ENCODE assay signal across 1 cellular context in genomic region chr1:85681087-85681486, GRCh38.
TF ChIP-seq lines count a peak whose summit lies in the region.

No MANE protein-coding gene starts in this region.

TF ChIP-seq in HepG2, 621 proteins besides CTCF, POLR2A, EP300 and RAD21 (continued from another document and continues in another):
- TF ChIP-seq SOX5 (CRISPR knock-in tag; IDR thresholded peaks at IDR 0.05; ENCODE audit: borderline replicate concordance), result peak; percentile 90
- TF ChIP-seq POLR2AphosphoS5 (IDR thresholded peaks at IDR 0.05; ENCODE audit: low read depth, low read length), result no peak
- no peak for TF ChIP-seq ZBTB2 (CRISPR knock-in tag; IDR thresholded peaks at IDR 0.05; ENCODE audit: low read depth)
- TF ChIP-seq, protein P1, sequence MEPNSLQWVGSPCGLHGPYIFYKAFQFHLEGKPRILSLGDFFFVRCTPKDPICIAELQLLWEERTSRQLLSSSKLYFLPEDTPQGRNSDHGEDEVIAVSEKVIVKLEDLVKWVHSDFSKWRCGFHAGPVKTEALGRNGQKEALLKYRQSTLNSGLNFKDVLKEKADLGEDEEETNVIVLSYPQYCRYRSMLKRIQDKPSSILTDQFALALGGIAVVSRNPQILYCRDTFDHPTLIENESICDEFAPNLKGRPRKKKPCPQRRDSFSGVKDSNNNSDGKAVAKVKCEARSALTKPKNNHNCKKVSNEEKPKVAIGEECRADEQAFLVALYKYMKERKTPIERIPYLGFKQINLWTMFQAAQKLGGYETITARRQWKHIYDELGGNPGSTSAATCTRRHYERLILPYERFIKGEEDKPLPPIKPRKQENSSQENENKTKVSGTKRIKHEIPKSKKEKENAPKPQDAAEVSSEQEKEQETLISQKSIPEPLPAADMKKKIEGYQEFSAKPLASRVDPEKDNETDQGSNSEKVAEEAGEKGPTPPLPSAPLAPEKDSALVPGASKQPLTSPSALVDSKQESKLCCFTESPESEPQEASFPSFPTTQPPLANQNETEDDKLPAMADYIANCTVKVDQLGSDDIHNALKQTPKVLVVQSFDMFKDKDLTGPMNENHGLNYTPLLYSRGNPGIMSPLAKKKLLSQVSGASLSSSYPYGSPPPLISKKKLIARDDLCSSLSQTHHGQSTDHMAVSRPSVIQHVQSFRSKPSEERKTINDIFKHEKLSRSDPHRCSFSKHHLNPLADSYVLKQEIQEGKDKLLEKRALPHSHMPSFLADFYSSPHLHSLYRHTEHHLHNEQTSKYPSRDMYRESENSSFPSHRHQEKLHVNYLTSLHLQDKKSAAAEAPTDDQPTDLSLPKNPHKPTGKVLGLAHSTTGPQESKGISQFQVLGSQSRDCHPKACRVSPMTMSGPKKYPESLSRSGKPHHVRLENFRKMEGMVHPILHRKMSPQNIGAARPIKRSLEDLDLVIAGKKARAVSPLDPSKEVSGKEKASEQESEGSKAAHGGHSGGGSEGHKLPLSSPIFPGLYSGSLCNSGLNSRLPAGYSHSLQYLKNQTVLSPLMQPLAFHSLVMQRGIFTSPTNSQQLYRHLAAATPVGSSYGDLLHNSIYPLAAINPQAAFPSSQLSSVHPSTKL (CRISPR knock-in tag; IDR thresholded peaks at IDR 0.05), result peak; percentile 87
- no peak for TF ChIP-seq ZKSCAN1 (IDR thresholded peaks at IDR 0.05; ENCODE audit: low read length)
- TF ChIP-seq ZFP82 (CRISPR knock-in tag; IDR thresholded peaks at IDR 0.05; ENCODE audit: borderline replicate concordance), result no peak
- no peak for TF ChIP-seq SP1 (IDR thresholded peaks at IDR 0.05)
- no peak for TF ChIP-seq SP1 (CRISPR knock-in tag; IDR thresholded peaks at IDR 0.05)
- no peak for TF ChIP-seq ZBTB40 (IDR thresholded peaks at IDR 0.05)
- TF ChIP-seq ZBTB40 (CRISPR knock-in tag; IDR thresholded peaks at IDR 0.05), result no peak
- TF ChIP-seq, protein P2, sequence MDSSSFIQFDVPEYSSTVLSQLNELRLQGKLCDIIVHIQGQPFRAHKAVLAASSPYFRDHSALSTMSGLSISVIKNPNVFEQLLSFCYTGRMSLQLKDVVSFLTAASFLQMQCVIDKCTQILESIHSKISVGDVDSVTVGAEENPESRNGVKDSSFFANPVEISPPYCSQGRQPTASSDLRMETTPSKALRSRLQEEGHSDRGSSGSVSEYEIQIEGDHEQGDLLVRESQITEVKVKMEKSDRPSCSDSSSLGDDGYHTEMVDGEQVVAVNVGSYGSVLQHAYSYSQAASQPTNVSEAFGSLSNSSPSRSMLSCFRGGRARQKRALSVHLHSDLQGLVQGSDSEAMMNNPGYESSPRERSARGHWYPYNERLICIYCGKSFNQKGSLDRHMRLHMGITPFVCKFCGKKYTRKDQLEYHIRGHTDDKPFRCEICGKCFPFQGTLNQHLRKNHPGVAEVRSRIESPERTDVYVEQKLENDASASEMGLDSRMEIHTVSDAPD (CRISPR knock-in tag; IDR thresholded peaks at IDR 0.05), result no peak
- TF ChIP-seq TEAD3 (CRISPR knock-in tag; optimal IDR thresholded peaks at IDR 0.05; ENCODE audit: borderline replicate concordance), result peak; percentile 78
- no peak for TF ChIP-seq ZSCAN21 (CRISPR knock-in tag; IDR thresholded peaks at IDR 0.05; ENCODE audit: borderline replicate concordance)
- TF ChIP-seq ATF7 (IDR thresholded peaks at IDR 0.05), result no peak
- no peak for TF ChIP-seq ATF7 (CRISPR knock-in tag; IDR thresholded peaks at IDR 0.05)
- TF ChIP-seq ZMYM3 (CRISPR knock-in tag; IDR thresholded peaks at IDR 0.05), result no peak
- TF ChIP-seq CREM (IDR thresholded peaks at IDR 0.05), result peak; percentile 55
- no peak for TF ChIP-seq CREM (CRISPR knock-in tag; IDR thresholded peaks at IDR 0.05)
- TF ChIP-seq NFKB2 (CRISPR knock-in tag; IDR thresholded peaks at IDR 0.05; ENCODE audit: borderline replicate concordance), result no peak
- TF ChIP-seq, protein P3, sequence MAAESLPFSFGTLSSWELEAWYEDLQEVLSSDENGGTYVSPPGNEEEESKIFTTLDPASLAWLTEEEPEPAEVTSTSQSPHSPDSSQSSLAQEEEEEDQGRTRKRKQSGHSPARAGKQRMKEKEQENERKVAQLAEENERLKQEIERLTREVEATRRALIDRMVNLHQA (CRISPR knock-in tag; IDR thresholded peaks at IDR 0.05), result no peak
- TF ChIP-seq ZNF674 (CRISPR knock-in tag; IDR thresholded peaks at IDR 0.05; ENCODE audit: low read depth), result no peak
- TF ChIP-seq ZNF441 (CRISPR knock-in tag; IDR thresholded peaks at IDR 0.05; ENCODE audit: borderline replicate concordance), result peak; percentile 29; the same call in 1 of the 2 replicates
- no peak for TF ChIP-seq ZNF136 (CRISPR knock-in tag; IDR thresholded peaks at IDR 0.05; ENCODE audit: low read depth)
- no peak for TF ChIP-seq HMGXB3 (CRISPR knock-in tag; IDR thresholded peaks at IDR 0.05; ENCODE audit: borderline replicate concordance)
- TF ChIP-seq KLF16 (CRISPR knock-in tag; IDR thresholded peaks at IDR 0.05), result no peak
- no peak for TF ChIP-seq SNAPC4 (CRISPR knock-in tag; IDR thresholded peaks at IDR 0.05)
- no peak for TF ChIP-seq EZH2 (conservative IDR thresholded peaks at IDR 0.05; ENCODE audit: low read depth, low read length)
- TF ChIP-seq RFXANK (CRISPR knock-in tag; IDR thresholded peaks at IDR 0.05), result 0 out of 2 replicates have a peak, but pooled peaks have one; percentile 53
- TF ChIP-seq NFATC3 (CRISPR knock-in tag; IDR thresholded peaks at IDR 0.05), result no peak
- no peak for TF ChIP-seq GABPB1 (CRISPR knock-in tag; IDR thresholded peaks at IDR 0.05)
